In genomic region chr19:49331616-49332055, GRCh38 we compare ENCODE assay signal across 8 cellular contexts. TPM values are rescaled to one million over a fixed set of nuclear protein-coding genes. Genes with fewer than 3 reads are reported as not detected.
A peak's percentile ranks its signal among the peaks of the same experiment; 100 is the strongest.
DNase-seq lines count a peak whose midpoint lies in the region; ATAC-seq and TF ChIP-seq lines count a peak whose summit lies in the region.

No MANE protein-coding gene starts in this region.

- H3K36me3 Mint-ChIP-seq in CD4-positive, alpha-beta T cell (ENCODE audit: low read depth), result peaks cover 66% of the 10 kb centered on the region
- H3K36me3 Mint-ChIP-seq in MCF 10A (ENCODE audit: insufficient read depth, unreplicated experiment), result no peaks in the 10 kb centered on the region

- H3K4me1 ChIP-seq in left lung (peaks cover 0 to 44% of the 10 kb centered on the region in 2 donors), testis (no peaks in the 10 kb centered on the region)

- no peak overlapping the region for H3K27ac ChIP-seq in CD4-positive, alpha-beta T cell (ENCODE audit: low read depth, low read length)
- H3K27ac ChIP-seq in left lung (no peak overlapping the region), testis (no peak overlapping the region)

- no peaks in the 10 kb centered on the region for H3K9me3 ChIP-seq in CD4-positive, alpha-beta T cell (ENCODE audit: control insufficient read depth, low read length)
- H3K9me3 ChIP-seq in left lung, result no peaks in the 10 kb centered on the region
- H3K9me3 ChIP-seq in testis, result no peaks in the 10 kb centered on the region

- POLR2A ChIA-PET in CD4-positive, alpha-beta T cell (lab: Charles Lee), result interaction anchor here (0.6 to 1.0 kb wide), 3 partner anchors 10 to 264 kb away, joined by 3 read pairs; partner anchors contain the start of gene PRR12
- POLR2A ChIA-PET in MCF 10A (lab: Yijun Ruan, JAX), result interaction anchor here (1.0 to 1.2 kb wide), 2 partner anchors 10 to 31 kb away, joined by 3 to 5 read pairs; partner anchors contain the start of gene TEAD2

- H3K27me3 ChIP-seq in CD4-positive, alpha-beta T cell (ENCODE audit: control insufficient read depth, insufficient read depth, low read length), result no peaks in the 10 kb centered on the region
- no peaks in the 10 kb centered on the region for H3K27me3 ChIP-seq in left lung
- H3K27me3 ChIP-seq in testis, result no peaks in the 10 kb centered on the region

- no peaks in the 10 kb centered on the region for H3K36me3 ChIP-seq in left lung
- H3K36me3 ChIP-seq in testis (ENCODE audit: low read depth, missing control alignments), result no peaks in the 10 kb centered on the region

- peak; percentile 72 for ATAC-seq in CD4-positive, alpha-beta T cell (ENCODE audit: poor library complexity)
- ATAC-seq in left lung, result peak; percentile 78

- peak; percentile 33 to 58 (median 42) for DNase-seq in CD4-positive, alpha-beta T cell
- DNase-seq in GM20000 (ENCODE audit: low spot score) (peak; percentile 80), Kasumi-1 (lab: John Stamatoyannopoulos, UW) (peak; percentile 74 to 82), T-helper 9 cell (peak; percentile 31), MCF 10A (ENCODE audit: unreplicated experiment) (peak; percentile 76), left lung (peak in 1 of 2 donors; percentile 59), testis (peak; percentile 64), NCI-H510A (lab: John Stamatoyannopoulos, UW) (no peak)

- H3K4me3 Mint-ChIP-seq in CD4-positive, alpha-beta T cell, result peak overlapping the region; percentile 72
- H3K4me3 Mint-ChIP-seq in MCF 10A (ENCODE audit: unreplicated experiment), result no peak overlapping the region

- intact Hi-C loops in CD4-positive, alpha-beta T cell (cut with DNase I, micrococcal nuclease), result loop anchor here in 1 of 2 experiments (5.0 kb wide), 1 partner anchor 111 kb away; the partner anchor contains the start of gene SLC17A7
- intact Hi-C loops in MCF 10A (cut with micrococcal nuclease) (no loop called here), left lung (cut with DNase I) (no loop called here), testis (cut with DNase I; ENCODE audit: low total_unique reads) (no loop called here)

- H3K9me3 Mint-ChIP-seq in CD4-positive, alpha-beta T cell, result no peaks in the 10 kb centered on the region
- H3K9me3 Mint-ChIP-seq in MCF 10A (ENCODE audit: unreplicated experiment), result no peaks in the 10 kb centered on the region

- no peaks in the 10 kb centered on the region for H3K27me3 Mint-ChIP-seq in CD4-positive, alpha-beta T cell
- no peaks in the 10 kb centered on the region for H3K27me3 Mint-ChIP-seq in MCF 10A (ENCODE audit: insufficient read depth, unreplicated experiment)

- no peak for TF ChIP-seq CTCF in CD4-positive, alpha-beta T cell (IDR thresholded peaks at IDR 0.05)
- TF ChIP-seq CTCF in GM20000 (IDR thresholded peaks at IDR 0.05; ENCODE audit: extremely low read depth, missing control alignments), result no peak
- TF ChIP-seq CTCF in MCF 10A (IDR thresholded peaks at IDR 0.05; ENCODE audit: unreplicated experiment), result no peak
- TF ChIP-seq CTCF in left lung (IDR thresholded peaks at IDR 0.05), result no peak
- no peak for TF ChIP-seq CTCF in testis (IDR thresholded peaks at IDR 0.05)

- CTCF ChIA-PET in CD4-positive, alpha-beta T cell (lab: Charles Lee), result interaction anchor here (1.0 kb wide), 1 partner anchor 31 kb away, joined by 3 read pairs; no protein-coding TSS in a partner anchor
- CTCF ChIA-PET in MCF 10A (lab: Yijun Ruan, JAX), result interaction anchor here (0.6 to 1.4 kb wide), 3 partner anchors 30 to 112 kb away, joined by 3 to 6 read pairs (median 4); no protein-coding TSS in a partner anchor

- 80 to 100% methylated on average over 2 of the region's 2 CpGs for WGBS in testis, 2 donors

- peaks cover 79% of the 10 kb centered on the region for H3K4me1 Mint-ChIP-seq in CD4-positive, alpha-beta T cell (ENCODE audit: low read depth)
- H3K4me1 Mint-ChIP-seq in MCF 10A (ENCODE audit: insufficient read depth, unreplicated experiment), result peaks cover 6% of the 10 kb centered on the region

- peak overlapping the region; percentile 93 for H3K27ac Mint-ChIP-seq in CD4-positive, alpha-beta T cell
- no peak overlapping the region for H3K27ac Mint-ChIP-seq in MCF 10A (ENCODE audit: low read depth, unreplicated experiment)

- BruUV-seq in MCF 10A (replicated peaks; lab: Mats Ljungman, UMichigan), result no TSS peak

- TF ChIP-seq POLR2A in testis (IDR thresholded peaks at IDR 0.05), result no peak

- H3K4me3 ChIP-seq in left lung (no peak overlapping the region), testis (no peak overlapping the region)

RNA-seq across cellular contexts. Expression of gene CD37, which starts 3.6 kb away (rescaled TPM):
- total RNA-seq in CD4-positive, alpha-beta T cell, result 100 to 1,000 TPM; 329 to 350 TPM
- total RNA-seq in MCF 10A (2022) (not detected in 2 replicates), left lung (10 to 100 TPM; 59.0 to 83.2 TPM), testis (10 to 100 TPM; 12.6 to 16.2 TPM)
- 23.2 TPM for polyA plus RNA-seq in testis (ENCODE audit: insufficient read depth, low read depth, low replicate concordance)

RNA-seq across cellular contexts. Expression of gene SLC6A16, which starts 6.6 kb away (rescaled TPM):
- total RNA-seq in CD4-positive, alpha-beta T cell, result 1 to 10 TPM; 1.5 to 2.4 TPM
- 0.39 TPM in 1 of 2 replicates, not detected in the other for total RNA-seq in MCF 10A (2022)
- 1 to 10 TPM in 1 of 2 donors, under 1 TPM in 1; 0.52 to 1.0 TPM for total RNA-seq in left lung
- 10 to 100 TPM; 47.0 to 51.9 TPM for total RNA-seq in testis
- 311 TPM for polyA plus RNA-seq in testis (ENCODE audit: insufficient read depth, low read depth, low replicate concordance)

RNA-seq across cellular contexts. Expression of gene TEAD2, which starts 30.6 kb away (rescaled TPM):
- total RNA-seq in CD4-positive, alpha-beta T cell, result not detected
- total RNA-seq in MCF 10A (2022), result 3.5 and 6.2 TPM in 2 replicates
- total RNA-seq in left lung, result 10 to 100 TPM; 36.3 to 50.5 TPM
- total RNA-seq in testis, result 10 to 100 TPM; 12.6 to 20.8 TPM
- polyA plus RNA-seq in testis (ENCODE audit: insufficient read depth, low read depth, low replicate concordance), result 29.6 TPM

RNA-seq across cellular contexts. Expression of gene DKKL1, which starts 32.0 kb away (rescaled TPM):
- not detected for total RNA-seq in CD4-positive, alpha-beta T cell
- total RNA-seq in MCF 10A (2022) (0.56 TPM in 1 of 2 replicates, not detected in the other), left lung (1 to 10 TPM in 1 of 2 donors, not detected in 1; 1.0 TPM), testis (100 to 1,000 TPM; 145 to 190 TPM)
- polyA plus RNA-seq in testis (ENCODE audit: insufficient read depth, low read depth, low replicate concordance), result 487 TPM

RNA-seq across cellular contexts. Expression of gene KASH5, which starts 56.4 kb away (rescaled TPM):
- not detected for total RNA-seq in CD4-positive, alpha-beta T cell
- not detected in 2 replicates for total RNA-seq in MCF 10A (2022)
- total RNA-seq in left lung, result 1 to 10 TPM in 1 of 2 donors, under 1 TPM in 1; 0.84 to 3.6 TPM
- 100 to 1,000 TPM in 1 of 2 donors, 10 to 100 TPM in 1; 72.8 to 102 TPM for total RNA-seq in testis
- polyA plus RNA-seq in testis (ENCODE audit: insufficient read depth, low read depth, low replicate concordance), result 121 TPM

Comparison
In these comparisons a context has a peak if more than half of its experiments do, and no peak if none do; other contexts are left out.
1. RNA of gene CD37, which starts 3.6 kb away (total RNA-seq): 329 to 350 TPM in CD4-positive, alpha-beta T cell, 59.0 to 83.2 TPM in left lung and 12.6 to 16.2 TPM in testis; not detected in MCF 10A; every median in the first group is over 10 times any median in the second.
2. RNA of gene SLC6A16, which starts 6.6 kb away (total RNA-seq): 47.0 to 51.9 TPM in testis; 1.5 to 2.4 TPM in CD4-positive, alpha-beta T cell, 0.52 to 1.0 TPM in left lung and 0.39 TPM in MCF 10A; every median in the first group is over 10 times any median in the second.